In the genomic region with DNA sequence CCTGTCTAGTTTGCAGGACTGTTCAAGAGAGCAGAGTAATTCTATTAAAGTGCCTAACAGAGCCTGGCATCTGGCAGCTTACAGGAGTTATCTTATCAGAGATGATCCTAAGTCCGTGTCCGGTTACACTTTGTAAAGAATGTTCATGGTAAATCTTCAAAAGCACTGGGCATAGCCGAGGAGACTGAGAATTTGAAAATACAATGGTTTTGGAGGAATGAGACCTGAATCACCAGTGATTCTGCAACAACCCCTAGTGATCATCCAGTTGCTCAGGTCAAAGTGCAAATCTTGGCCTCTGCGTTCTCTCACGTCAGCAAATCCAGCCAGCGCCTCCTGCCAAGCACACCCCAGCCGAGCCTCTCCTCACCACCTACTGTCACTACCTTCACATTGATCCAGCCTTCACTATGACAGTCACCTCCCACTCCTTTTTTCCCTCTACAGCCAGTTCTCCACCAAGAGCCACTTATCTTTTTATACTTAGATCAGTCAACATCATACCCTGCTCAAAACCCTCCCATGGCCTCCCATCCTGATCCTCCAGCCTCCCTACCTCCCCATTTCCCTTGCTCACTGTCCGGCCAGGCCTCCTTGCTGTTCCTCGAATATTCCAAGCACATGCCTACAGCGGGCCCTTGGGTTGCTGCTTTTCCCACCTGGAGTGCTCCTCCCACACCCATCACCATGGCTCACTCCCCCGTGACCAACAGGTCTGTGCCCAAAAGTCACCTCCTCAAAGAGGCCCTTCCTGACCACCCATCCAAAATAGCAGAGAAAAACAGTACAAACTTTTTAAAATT, we compare ENCODE assay signal across 1 cellular context.
TF ChIP-seq lines count a peak whose summit lies in the region.

No MANE protein-coding gene starts in this region.

TF ChIP-seq in HepG2, 621 proteins besides CTCF, POLR2A, EP300 and RAD21 (continued from another document and continues in another):
- TF ChIP-seq, protein P1, sequence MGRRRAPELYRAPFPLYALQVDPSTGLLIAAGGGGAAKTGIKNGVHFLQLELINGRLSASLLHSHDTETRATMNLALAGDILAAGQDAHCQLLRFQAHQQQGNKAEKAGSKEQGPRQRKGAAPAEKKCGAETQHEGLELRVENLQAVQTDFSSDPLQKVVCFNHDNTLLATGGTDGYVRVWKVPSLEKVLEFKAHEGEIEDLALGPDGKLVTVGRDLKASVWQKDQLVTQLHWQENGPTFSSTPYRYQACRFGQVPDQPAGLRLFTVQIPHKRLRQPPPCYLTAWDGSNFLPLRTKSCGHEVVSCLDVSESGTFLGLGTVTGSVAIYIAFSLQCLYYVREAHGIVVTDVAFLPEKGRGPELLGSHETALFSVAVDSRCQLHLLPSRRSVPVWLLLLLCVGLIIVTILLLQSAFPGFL (CRISPR knock-in tag; IDR thresholded peaks at IDR 0.05), result no peak
- TF ChIP-seq ZBTB3 (CRISPR knock-in tag; IDR thresholded peaks at IDR 0.05; ENCODE audit: borderline replicate concordance, low read depth) (0 out of 2 replicates have a peak, but pooled peaks have one; percentile 48), YY1 (IDR thresholded peaks at IDR 0.05; ENCODE audit: insufficient read depth, insufficient replicate concordance, low read depth, low read length) (no peak), MAF1 (CRISPR knock-in tag; IDR thresholded peaks at IDR 0.05; ENCODE audit: borderline replicate concordance) (no peak), GABPB1 (CRISPR knock-in tag; IDR thresholded peaks at IDR 0.05) (no peak), NKX3-1 (CRISPR knock-in tag; IDR thresholded peaks at IDR 0.05) (no peak), ZNF44 (CRISPR knock-in tag; IDR thresholded peaks at IDR 0.05) (no peak), ZNF136 (CRISPR knock-in tag; IDR thresholded peaks at IDR 0.05; ENCODE audit: low read depth) (peak; percentile 37; the same call in 1 of the 2 replicates), ZNF264 (CRISPR knock-in tag; IDR thresholded peaks at IDR 0.05) (peak; percentile 82), TBX3 (IDR thresholded peaks at IDR 0.05; ENCODE audit: borderline replicate concordance) (no peak), STAG1 (CRISPR knock-in tag; IDR thresholded peaks at IDR 0.05) (peak; percentile 41), CENPT (CRISPR knock-in tag; IDR thresholded peaks at IDR 0.05; ENCODE audit: low read depth) (no peak), THYN1 (CRISPR knock-in tag; IDR thresholded peaks at IDR 0.05; ENCODE audit: borderline replicate concordance, low read depth) (0 out of 2 replicates have a peak, but pooled peaks have one; percentile 33), ZNF766 (CRISPR knock-in tag; IDR thresholded peaks at IDR 0.05; ENCODE audit: borderline replicate concordance) (no peak), MZF1 (CRISPR knock-in tag; IDR thresholded peaks at IDR 0.05; ENCODE audit: borderline replicate concordance) (no peak), ZNF329 (CRISPR knock-in tag; IDR thresholded peaks at IDR 0.05; ENCODE audit: low read depth) (no peak), KIAA2018 (CRISPR knock-in tag; IDR thresholded peaks at IDR 0.05; ENCODE audit: borderline replicate concordance) (no peak), ZNF484 (CRISPR knock-in tag; IDR thresholded peaks at IDR 0.05; ENCODE audit: borderline replicate concordance, low read depth) (no peak), RFXANK (CRISPR knock-in tag; IDR thresholded peaks at IDR 0.05) (no peak), SNAPC2 (CRISPR knock-in tag; IDR thresholded peaks at IDR 0.05) (no peak), KMT2B (CRISPR knock-in tag; IDR thresholded peaks at IDR 0.05) (peak; percentile 49; the same call in 1 of the 2 replicates), ZNF772 (CRISPR knock-in tag; IDR thresholded peaks at IDR 0.05) (peak; percentile 81), ZNF362 (CRISPR knock-in tag; IDR thresholded peaks at IDR 0.05; ENCODE audit: borderline replicate concordance) (no peak; the same call in 1 of the 2 replicates), LBX2 (CRISPR knock-in tag; IDR thresholded peaks at IDR 0.05; ENCODE audit: borderline replicate concordance) (no peak), BRD4 (CRISPR knock-in tag; IDR thresholded peaks at IDR 0.05) (no peak), KDM5B (CRISPR knock-in tag; IDR thresholded peaks at IDR 0.05; ENCODE audit: borderline replicate concordance) (no peak), TBX2 (CRISPR knock-in tag; IDR thresholded peaks at IDR 0.05; ENCODE audit: borderline replicate concordance) (peak; percentile 82), ZFX (CRISPR knock-in tag; IDR thresholded peaks at IDR 0.05; ENCODE audit: low read depth) (peak; percentile 47; the same call in 1 of the 2 replicates)
- TF ChIP-seq, protein P2, sequence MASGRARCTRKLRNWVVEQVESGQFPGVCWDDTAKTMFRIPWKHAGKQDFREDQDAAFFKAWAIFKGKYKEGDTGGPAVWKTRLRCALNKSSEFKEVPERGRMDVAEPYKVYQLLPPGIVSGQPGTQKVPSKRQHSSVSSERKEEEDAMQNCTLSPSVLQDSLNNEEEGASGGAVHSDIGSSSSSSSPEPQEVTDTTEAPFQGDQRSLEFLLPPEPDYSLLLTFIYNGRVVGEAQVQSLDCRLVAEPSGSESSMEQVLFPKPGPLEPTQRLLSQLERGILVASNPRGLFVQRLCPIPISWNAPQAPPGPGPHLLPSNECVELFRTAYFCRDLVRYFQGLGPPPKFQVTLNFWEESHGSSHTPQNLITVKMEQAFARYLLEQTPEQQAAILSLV (CRISPR knock-in tag; IDR thresholded peaks at IDR 0.05; ENCODE audit: borderline replicate concordance), result peak; percentile 76; the same call in 1 of the 2 replicates
- TF ChIP-seq, protein P3, sequence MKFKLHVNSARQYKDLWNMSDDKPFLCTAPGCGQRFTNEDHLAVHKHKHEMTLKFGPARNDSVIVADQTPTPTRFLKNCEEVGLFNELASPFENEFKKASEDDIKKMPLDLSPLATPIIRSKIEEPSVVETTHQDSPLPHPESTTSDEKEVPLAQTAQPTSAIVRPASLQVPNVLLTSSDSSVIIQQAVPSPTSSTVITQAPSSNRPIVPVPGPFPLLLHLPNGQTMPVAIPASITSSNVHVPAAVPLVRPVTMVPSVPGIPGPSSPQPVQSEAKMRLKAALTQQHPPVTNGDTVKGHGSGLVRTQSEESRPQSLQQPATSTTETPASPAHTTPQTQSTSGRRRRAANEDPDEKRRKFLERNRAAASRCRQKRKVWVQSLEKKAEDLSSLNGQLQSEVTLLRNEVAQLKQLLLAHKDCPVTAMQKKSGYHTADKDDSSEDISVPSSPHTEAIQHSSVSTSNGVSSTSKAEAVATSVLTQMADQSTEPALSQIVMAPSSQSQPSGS (CRISPR knock-in tag; IDR thresholded peaks at IDR 0.05), result no peak
- TF ChIP-seq, protein P4, sequence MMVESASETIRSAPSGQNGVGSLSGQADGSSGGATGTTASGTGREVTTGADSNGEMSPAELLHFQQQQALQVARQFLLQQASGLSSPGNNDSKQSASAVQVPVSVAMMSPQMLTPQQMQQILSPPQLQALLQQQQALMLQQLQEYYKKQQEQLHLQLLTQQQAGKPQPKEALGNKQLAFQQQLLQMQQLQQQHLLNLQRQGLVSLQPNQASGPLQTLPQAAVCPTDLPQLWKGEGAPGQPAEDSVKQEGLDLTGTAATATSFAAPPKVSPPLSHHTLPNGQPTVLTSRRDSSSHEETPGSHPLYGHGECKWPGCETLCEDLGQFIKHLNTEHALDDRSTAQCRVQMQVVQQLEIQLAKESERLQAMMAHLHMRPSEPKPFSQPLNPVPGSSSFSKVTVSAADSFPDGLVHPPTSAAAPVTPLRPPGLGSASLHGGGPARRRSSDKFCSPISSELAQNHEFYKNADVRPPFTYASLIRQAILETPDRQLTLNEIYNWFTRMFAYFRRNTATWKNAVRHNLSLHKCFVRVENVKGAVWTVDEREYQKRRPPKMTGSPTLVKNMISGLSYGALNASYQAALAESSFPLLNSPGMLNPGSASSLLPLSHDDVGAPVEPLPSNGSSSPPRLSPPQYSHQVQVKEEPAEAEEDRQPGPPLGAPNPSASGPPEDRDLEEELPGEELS (CRISPR knock-in tag; IDR thresholded peaks at IDR 0.05), result peak; percentile 66; the same call in 1 of the 2 replicates
- TF ChIP-seq, protein P5, sequence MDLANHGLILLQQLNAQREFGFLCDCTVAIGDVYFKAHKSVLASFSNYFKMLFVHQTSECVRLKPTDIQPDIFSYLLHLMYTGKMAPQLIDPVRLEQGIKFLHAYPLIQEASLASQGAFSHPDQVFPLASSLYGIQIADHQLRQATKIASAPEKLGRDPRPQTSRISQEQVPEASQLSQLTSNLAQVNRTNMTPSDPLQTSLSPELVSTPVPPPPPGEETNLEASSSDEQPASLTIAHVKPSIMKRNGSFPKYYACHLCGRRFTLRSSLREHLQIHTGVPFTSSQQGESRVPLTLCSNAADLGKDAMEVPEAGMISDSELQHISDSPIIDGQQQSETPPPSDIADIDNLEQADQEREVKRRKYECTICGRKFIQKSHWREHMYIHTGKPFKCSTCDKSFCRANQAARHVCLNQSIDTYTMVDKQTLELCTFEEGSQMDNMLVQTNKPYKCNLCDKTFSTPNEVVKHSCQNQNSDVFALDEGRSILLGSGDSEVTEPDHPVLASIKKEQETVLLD (CRISPR knock-in tag; IDR thresholded peaks at IDR 0.05; ENCODE audit: low read depth), result 0 out of 2 replicates have a peak, but pooled peaks have one; percentile 49
